Comparison of ENCODE assay signal across 8 cellular contexts in the genomic region with DNA sequence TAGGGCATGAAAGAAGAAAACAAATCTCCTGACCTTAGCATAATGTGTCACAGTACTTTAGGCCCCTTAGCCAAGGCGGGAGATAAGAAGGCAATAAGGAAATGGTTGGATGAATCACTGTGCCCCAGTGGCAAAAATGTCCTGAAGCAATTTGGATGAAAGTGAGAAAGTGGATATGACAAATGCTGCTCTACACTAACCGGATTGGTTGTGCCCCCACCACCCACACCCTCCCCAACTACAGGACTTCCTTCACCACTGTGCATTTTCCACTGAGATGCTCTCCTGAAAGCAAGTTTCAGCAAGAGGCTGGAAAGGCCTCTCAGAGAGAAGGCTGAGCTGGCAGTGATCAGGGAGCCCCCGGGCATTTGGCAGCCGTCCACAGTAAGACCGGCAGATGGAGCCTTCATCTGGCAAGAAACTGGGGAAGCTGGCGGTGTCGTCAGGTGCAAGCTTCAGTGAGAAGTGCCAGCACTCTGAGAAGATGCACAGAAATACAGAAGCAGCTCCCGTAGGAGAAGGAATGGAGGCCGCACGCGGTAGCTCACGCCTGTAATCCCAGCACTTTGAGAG.
DNase-seq lines count a peak whose midpoint lies in the region; ATAC-seq, FAIRE-seq and TF ChIP-seq lines count a peak whose summit lies in the region.

No MANE protein-coding gene starts in this region.

- no peak overlapping the region for H3K23ac ChIP-seq in H1 (ENCODE audit: insufficient read length)

- no peak overlapping the region for H3K9ac ChIP-seq in H1 (replicated peaks in 1 of 4; ENCODE audit: extremely low read depth in 1 of 4, low read depth in 3 of 4, low read length in 3 of 4)

- H2BK15ac ChIP-seq in H1 (ENCODE audit: low read length): no peak overlapping the region

- CTCF ChIA-PET in HEK293 (lab: Yijun Ruan, JAX) (interaction anchor here (0.5 to 1.2 kb wide), 5 partner anchors 12 to 576 kb away, joined by 3 to 7 read pairs (median 4); no protein-coding TSS in a partner anchor), H1 (lab: Charles Lee; ENCODE audit: partially characterized antibody) (interaction anchor here (0.7 to 1.6 kb wide), 8 partner anchors 15 to 339 kb away, joined by 3 to 5 read pairs (median 4); a partner anchor contains a TSS)

- H3K14ac ChIP-seq in H1 (ENCODE audit: insufficient read length): no peak overlapping the region

- no peak for TF ChIP-seq POLR2A in H1 (IDR thresholded peaks at IDR 0.05; ENCODE audit: control extremely low read depth in 1 of 2, low read depth in 2 of 2, low read length in 2 of 2)

- FAIRE-seq in H1 (lab: Jason Lieb, UNC): no peak

- no peak overlapping the region for H2AK5ac ChIP-seq in H1 (ENCODE audit: low read depth, low read length)

- no peak overlapping the region for H3K18ac ChIP-seq in H1 (ENCODE audit: extremely low read depth, low read length)

- H3K56ac ChIP-seq in H1 (replicated peaks; ENCODE audit: insufficient read length, low read depth, low read length): no peak overlapping the region

- no peaks in the 10 kb centered on the region for H3K79me2 ChIP-seq in H1 (ENCODE audit: control insufficient read depth in 1 of 2, insufficient read depth in 2 of 2, low read length in 2 of 2)

- no peak overlapping the region for H3K4ac ChIP-seq in H1 (replicated peaks; ENCODE audit: insufficient read length, low read depth, low read length)

- 89% methylated on average over 12 of the region's 12 CpGs; no CpG with 5 or more reads in 1 of the 2 experiments for WGBS in H1 (ENCODE audit: extremely low coverage in 1 of 2, insufficient coverage in 1 of 2, insufficient read length in 1 of 2, insufficient replicate concordance in 2 of 2, low coverage in 1 of 2, low lambda C conversion rate in 2 of 2, missing lambda C conversion rate in 1 of 2), 2 experiments

- no peak overlapping the region for H3K4me3 ChIP-seq in HEK293 (ENCODE audit: low read depth, low read length)
- no peak overlapping the region for H3K4me3 ChIP-seq in RWPE2 (ENCODE audit: severe bottlenecking)
- H3K4me3 ChIP-seq in H1 (ENCODE audit: extremely low read depth in 1 of 4, insufficient read depth in 2 of 4, low read depth in 3 of 4, low read length in 4 of 4): no peak overlapping the region

- no peak overlapping the region for H2BK20ac ChIP-seq in H1 (ENCODE audit: low read length)

- H4K5ac ChIP-seq in H1 (ENCODE audit: insufficient read length, low read depth, low read length): no peak overlapping the region

- no peaks in the 10 kb centered on the region for H3K23me2 ChIP-seq in H1 (ENCODE audit: low read depth, low read length)

- H2BK12ac ChIP-seq in H1 (ENCODE audit: low read depth, low read length): no peak overlapping the region

- peak; percentile 95 for ATAC-seq in RWPE2 (ENCODE audit: low read depth)
- no peak for ATAC-seq in HG02840 (IDR thresholded peaks at IDR 0.05; ENCODE audit: low FRiP score, unreplicated experiment)

- no peaks in the 10 kb centered on the region for H3K36me3 ChIP-seq in HEK293 (ENCODE audit: control insufficient read depth in 2 of 2, insufficient read depth in 1 of 2, low read length in 2 of 2)
- H3K36me3 ChIP-seq in RWPE2 (ENCODE audit: low read depth): no peaks in the 10 kb centered on the region
- no peaks in the 10 kb centered on the region for H3K36me3 ChIP-seq in H1 (ENCODE audit: control insufficient read depth in 2 of 4, insufficient read depth in 4 of 4, low read length in 3 of 4)

- H3K79me1 ChIP-seq in H1 (ENCODE audit: low read depth, low read length): no peaks in the 10 kb centered on the region

- no peak overlapping the region for H2BK5ac ChIP-seq in H1 (ENCODE audit: low read depth, low read length)

- DNase-seq in AG08396 (ENCODE audit: low spot score) (peak; percentile 46), RWPE2 (ENCODE audit: low spot score) (peak; percentile 95), H1 (ENCODE audit: low read depth in 1 of 2, low spot score in 2 of 2) (no peak), pons (ENCODE audit: low spot score) (peak; percentile 35), NOMO-1 (lab: John Stamatoyannopoulos, UW; ENCODE audit: unreplicated experiment in 2 of 2) (no peak)
- no peak for DNase-seq in activated effector memory CD4-positive, alpha-beta T cell treated with anti-CD3 and anti-CD28 coated beads, Interleukin-2, amount 50 U/mL, for 16 hours

- TF ChIP-seq CTCF in HEK293 (tag by site-specific recombination; IDR thresholded peaks at IDR 0.05) (peak; percentile 11; the same call in 1 of the 2 replicates), RWPE2 (IDR thresholded peaks at IDR 0.05; ENCODE audit: poor library complexity, severe bottlenecking) (peak; percentile 35), H1 (IDR thresholded peaks at IDR 0.05; ENCODE audit: control extremely low read depth in 1 of 3, insufficient read depth in 1 of 3, low read depth in 1 of 3, low read length in 3 of 3) (0 out of 4 replicates have a peak, but pooled peaks of 1 of the 3 experiments have one; percentile 16)

- H4K91ac ChIP-seq in H1 (replicated peaks; ENCODE audit: insufficient read length, low read length): no peak overlapping the region

- POLR2A ChIA-PET in HEK293 (lab: Yijun Ruan, JAX) (interaction anchor here (0.7 to 0.9 kb wide), 2 partner anchors 21 to 65 kb away, joined by 3 read pairs; no protein-coding TSS in a partner anchor), H1 (lab: Charles Lee; ENCODE audit: partially characterized antibody) (interaction anchor here (1.3 kb wide), 1 partner anchor 11 kb away, joined by 4 read pairs; no protein-coding TSS in a partner anchor)

- no peak for TF ChIP-seq EP300 in H1 (IDR thresholded peaks at IDR 0.05; ENCODE audit: borderline replicate concordance in 1 of 2, low read depth in 2 of 2, low read length in 2 of 2)

- no peak overlapping the region for H3K27ac ChIP-seq in HEK293 (ENCODE audit: extremely low read depth, low read depth, low read length)
- peak overlapping the region; percentile 83 for H3K27ac ChIP-seq in RWPE2 (ENCODE audit: poor library complexity, severe bottlenecking)
- H3K27ac ChIP-seq in H1 (ENCODE audit: low read depth, low read length): no peak overlapping the region

- H3K27me3 ChIP-seq in RWPE2 (ENCODE audit: insufficient read depth, poor library complexity, severe bottlenecking) (no peaks in the 10 kb centered on the region), H1 (replicated peaks in 1 of 4; ENCODE audit: control insufficient read depth in 3 of 4, extremely low read depth in 1 of 4, insufficient read depth in 3 of 4, low read length in 3 of 4) (no peaks in the 10 kb centered on the region)

- no peak overlapping the region for H2BK120ac ChIP-seq in H1 (replicated peaks; ENCODE audit: low read depth, low read length)

- peak; percentile 22 to 50; a peak in 3 of 4 replicates for TF ChIP-seq RAD21 in H1 (IDR thresholded peaks at IDR 0.05 in 1 of 2, conservative IDR thresholded peaks at IDR 0.05 in 1 of 2; ENCODE audit: low read depth in 2 of 2, low read length in 2 of 2)

- H3K4me2 ChIP-seq in H1 (ENCODE audit: insufficient read depth in 1 of 2, low read depth in 2 of 2, low read length in 2 of 2): no peak overlapping the region

- no peak overlapping the region for H4K8ac ChIP-seq in H1 (ENCODE audit: extremely low read depth, insufficient read depth, low read length)

- peaks cover 0 to under 1% of the 10 kb centered on the region in 2 experiments for H4K20me1 ChIP-seq in H1 (replicated peaks in 1 of 2; ENCODE audit: control insufficient read depth in 1 of 2, insufficient read depth in 2 of 2, low read length in 2 of 2)

- no peak overlapping the region for H2AFZ ChIP-seq in H1 (ENCODE audit: low read length)

- H3K4me1 ChIP-seq in HEK293 (ENCODE audit: control insufficient read depth, insufficient read depth, low read length) (peaks cover 7% of the 10 kb centered on the region; the same call in 1 of the 2 replicates), RWPE2 (ENCODE audit: insufficient read depth, poor library complexity, severe bottlenecking) (peaks cover 24% of the 10 kb centered on the region), H1 (replicated peaks in 1 of 4; ENCODE audit: control insufficient read depth in 3 of 4, insufficient read depth in 4 of 4, low read length in 3 of 4) (peaks cover 0 to 4% (median 0%) of the 10 kb centered on the region in 4 experiments; a peak in 1 of 7 replicates)

- no peaks in the 10 kb centered on the region for H3K9me3 ChIP-seq in HEK293 (ENCODE audit: control insufficient read depth, insufficient read depth, low read depth, low read length)
- H3K9me3 ChIP-seq in RWPE2 (ENCODE audit: severe bottlenecking): no peaks in the 10 kb centered on the region
- H3K9me3 ChIP-seq in H1 (ENCODE audit: insufficient read depth in 2 of 2, low read depth in 1 of 2, low read length in 1 of 2): no peaks in the 10 kb centered on the region

TF ChIP-seq in HEK293, 187 proteins besides CTCF, POLR2A, EP300 and RAD21 (continues in another document):
- TF ChIP-seq ZNF777 (tag by site-specific recombination; IDR thresholded peaks at IDR 0.05; ENCODE audit: borderline replicate concordance): no peak
- no peak for TF ChIP-seq ZNF791 (tag by site-specific recombination; IDR thresholded peaks at IDR 0.05)
- no peak for TF ChIP-seq TRIM28 (IDR thresholded peaks at IDR 0.05; ENCODE audit: borderline replicate concordance, low read length)

TF ChIP-seq in H1, 55 proteins besides CTCF, POLR2A, EP300 and RAD21 (continues in another document):
- TF ChIP-seq EZH2 (IDR thresholded peaks at IDR 0.05; ENCODE audit: low read depth, low read length, severe bottlenecking) (no peak), BRCA1 (IDR thresholded peaks at IDR 0.05; ENCODE audit: low read depth, low read length) (no peak), HDAC6 (IDR thresholded peaks at IDR 0.05; ENCODE audit: low read depth, low read length) (no peak), KDM4A (IDR thresholded peaks at IDR 0.05; ENCODE audit: low read depth, low read length, severe bottlenecking) (no peak), YY1 (IDR thresholded peaks at IDR 0.05; ENCODE audit: low read depth, low read length) (no peak), CREB1 (IDR thresholded peaks at IDR 0.05) (no peak), SAP30 (IDR thresholded peaks at IDR 0.05; ENCODE audit: insufficient read depth, insufficient replicate concordance, low read length) (no peak), POLR2AphosphoS5 (IDR thresholded peaks at IDR 0.05; ENCODE audit: low read depth, low read length) (no peak), SRF (IDR thresholded peaks at IDR 0.05; ENCODE audit: low read depth, low read length) (no peak), SP2 (IDR thresholded peaks at IDR 0.05; ENCODE audit: low read length) (no peak), GABPA (IDR thresholded peaks at IDR 0.05; ENCODE audit: borderline replicate concordance, insufficient read depth, low read length) (no peak), SUZ12 (IDR thresholded peaks at IDR 0.05; ENCODE audit: low read length) (no peak), MAFK (IDR thresholded peaks at IDR 0.05; ENCODE audit: low read depth, low read length) (no peak), CEBPB (IDR thresholded peaks at IDR 0.05; ENCODE audit: low read depth, low read length) (no peak), CHD1 (IDR thresholded peaks at IDR 0.05; ENCODE audit: low read depth, low read length) (no peak)
- TF ChIP-seq, protein P1, sequence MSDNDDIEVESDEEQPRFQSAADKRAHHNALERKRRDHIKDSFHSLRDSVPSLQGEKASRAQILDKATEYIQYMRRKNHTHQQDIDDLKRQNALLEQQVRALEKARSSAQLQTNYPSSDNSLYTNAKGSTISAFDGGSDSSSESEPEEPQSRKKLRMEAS (IDR thresholded peaks at IDR 0.05): no peak

Comparison
In these comparisons a context has a peak if more than half of its experiments do, and no peak if none do; other contexts are left out.
1. DNase-seq: peak in AG08396 (single experiment), RWPE2 (single experiment) and pons (single experiment); none in H1 (0 of 2), activated effector memory CD4-positive, alpha-beta T cell treated with anti-CD3 and anti-CD28 coated beads, Interleukin-2, amount 50 U/mL, for 16 hours (single experiment) and NOMO-1 (0 of 2).